8 cellular contexts compared by ENCODE assay signal in genomic region chr18:159037-159652, GRCh38. TPM values are rescaled to one million over a fixed set of nuclear protein-coding genes. Genes with fewer than 3 reads are reported as not detected.
DNase-seq lines count a peak whose midpoint lies in the region; TF ChIP-seq lines count a peak whose summit lies in the region.

No MANE protein-coding gene starts in this region.

- H3K4me1 ChIP-seq in iPS DF 6.9 (ENCODE audit: control insufficient read depth, insufficient read depth, low read length) (no peaks in the 10 kb centered on the region), smooth muscle cell (ENCODE audit: low read depth) (peaks cover 8% of the 10 kb centered on the region)

- no peak for TF ChIP-seq CTCF in smooth muscle cell (IDR thresholded peaks at IDR 0.05; ENCODE audit: borderline replicate concordance, insufficient read depth, poor library complexity, severe bottlenecking)

- peaks cover 2% of the 10 kb centered on the region for H3K27me3 Mint-ChIP-seq in IgD-negative memory B cell
- no peaks in the 10 kb centered on the region for H3K27me3 Mint-ChIP-seq in activated naive CD8-positive, alpha-beta T cell treated with anti-CD3 and anti-CD28 coated beads for 36 hours

- H3K4me3 ChIP-seq in iPS DF 6.9 (ENCODE audit: low read length) (peak overlapping the region; percentile 89), smooth muscle cell (peak overlapping the region; percentile 92)

- H3K9ac ChIP-seq in smooth muscle cell (ENCODE audit: low read depth), result peak overlapping the region; percentile 94

- H3K9me3 ChIP-seq in iPS DF 6.9 (ENCODE audit: control insufficient read depth, insufficient read depth, low read length), result no peaks in the 10 kb centered on the region
- no peaks in the 10 kb centered on the region for H3K9me3 ChIP-seq in smooth muscle cell (replicated peaks; ENCODE audit: low read depth)

- no CpG with 5 or more reads among the region's 23 CpGs for WGBS in iPS DF 6.9 (ENCODE audit: insufficient coverage, insufficient read length)
- WGBS in smooth muscle cell (ENCODE audit: low lambda C conversion rate), result 5% methylated on average over 22 of the region's 23 CpGs

- peaks cover 2% of the 10 kb centered on the region for H3K36me3 Mint-ChIP-seq in IgD-negative memory B cell
- peaks cover 17% of the 10 kb centered on the region for H3K36me3 Mint-ChIP-seq in activated naive CD8-positive, alpha-beta T cell treated with anti-CD3 and anti-CD28 coated beads for 36 hours

- peaks cover 56% of the 10 kb centered on the region for H3K79me2 ChIP-seq in smooth muscle cell (ENCODE audit: low read depth)

- H2AFZ ChIP-seq in smooth muscle cell (ENCODE audit: low read depth), result peak overlapping the region; percentile 72

- peaks cover 19 to 29% (median 24%) of the 10 kb centered on the region in 3 donors for H3K4me1 Mint-ChIP-seq in IgD-negative memory B cell
- peaks cover 27% of the 10 kb centered on the region for H3K4me1 Mint-ChIP-seq in activated naive CD8-positive, alpha-beta T cell treated with anti-CD3 and anti-CD28 coated beads for 36 hours

- H3K36me3 ChIP-seq in iPS DF 6.9 (ENCODE audit: control insufficient read depth, insufficient read depth, low read length) (no peaks in the 10 kb centered on the region), smooth muscle cell (ENCODE audit: low read depth) (peaks cover 5% of the 10 kb centered on the region)

- peak overlapping the region; percentile 90 for H3K4me2 ChIP-seq in smooth muscle cell

- peaks cover 3% of the 10 kb centered on the region for H3F3A ChIP-seq in smooth muscle cell (ENCODE audit: low read depth)

- H4K20me1 ChIP-seq in smooth muscle cell (ENCODE audit: low read depth), result peaks cover 42% of the 10 kb centered on the region

- H3K27me3 ChIP-seq in iPS DF 6.9 (ENCODE audit: control insufficient read depth, insufficient read depth, low read length) (peaks cover 2% of the 10 kb centered on the region; the same call in 1 of the 2 replicates), smooth muscle cell (ENCODE audit: low read depth) (no peaks in the 10 kb centered on the region)

- no peak overlapping the region for H3K27ac ChIP-seq in iPS DF 6.9 (ENCODE audit: low read length)
- peak overlapping the region; percentile 71 for H3K27ac ChIP-seq in smooth muscle cell (ENCODE audit: low read depth)

- DNase-seq in NCI-H1417 (lab: John Stamatoyannopoulos, UW), result peak in 2 of 3 experiments; percentile 49 to 64
- DNase-seq in NCI-H1417 treated with DMSO at 0.1 percent for 48 hours (lab: John Stamatoyannopoulos, UW), result no peak
- no peak for DNase-seq in activated naive CD8-positive, alpha-beta T cell treated with anti-CD3 and anti-CD28 coated beads for 36 hours
- DNase-seq in iPS DF 6.9 (ENCODE audit: low read depth, low spot score), result no peak
- no peak for DNase-seq in smooth muscle cell (lab: John Stamatoyannopoulos, UW; ENCODE audit: unreplicated experiment)
- no peak for DNase-seq in activated CD8-positive, alpha-beta memory T cell treated with anti-CD3 and anti-CD28 coated beads, Interleukin-2, amount 50 U/mL, for 48 hours
- DNase-seq in SHP77 treated with DMSO at 0.1 percent for 48 hours (lab: John Stamatoyannopoulos, UW), result no peak

- H3K4me3 Mint-ChIP-seq in IgD-negative memory B cell, result peak overlapping the region; percentile 88 to 96 (median 92)
- peak overlapping the region; percentile 95 for H3K4me3 Mint-ChIP-seq in activated naive CD8-positive, alpha-beta T cell treated with anti-CD3 and anti-CD28 coated beads for 36 hours

- peak overlapping the region; percentile 50 to 83 (median 64) for H3K27ac Mint-ChIP-seq in IgD-negative memory B cell
- peak overlapping the region; percentile 93 for H3K27ac Mint-ChIP-seq in activated naive CD8-positive, alpha-beta T cell treated with anti-CD3 and anti-CD28 coated beads for 36 hours

- H3K9me3 Mint-ChIP-seq in IgD-negative memory B cell, result no peaks in the 10 kb centered on the region
- no peaks in the 10 kb centered on the region for H3K9me3 Mint-ChIP-seq in activated naive CD8-positive, alpha-beta T cell treated with anti-CD3 and anti-CD28 coated beads for 36 hours

RNA-seq across cellular contexts. Expression of gene USP14, which starts 0.8 kb away (rescaled TPM):
- polyA plus RNA-seq in IgD-negative memory B cell (28.8 TPM), smooth muscle cell (49.0 and 56.8 TPM in 2 replicates)
- 100 to 1,000 TPM; 116 to 121 TPM for total RNA-seq in activated naive CD8-positive, alpha-beta T cell treated with anti-CD3 and anti-CD28 coated beads for 36 hours
- 36.5 and 38.5 TPM in 2 replicates for total RNA-seq in smooth muscle cell

Comparison
In these comparisons a context has a peak if more than half of its experiments do, and no peak if none do; other contexts are left out.
1. DNase-seq: peak in NCI-H1417 (2 of 3); none in NCI-H1417 treated with DMSO at 0.1 percent for 48 hours (single experiment), activated naive CD8-positive, alpha-beta T cell treated with anti-CD3 and anti-CD28 coated beads for 36 hours (single experiment), iPS DF 6.9 (single experiment), smooth muscle cell (single experiment), activated CD8-positive, alpha-beta memory T cell treated with anti-CD3 and anti-CD28 coated beads, Interleukin-2, amount 50 U/mL, for 48 hours (single experiment) and SHP77 treated with DMSO at 0.1 percent for 48 hours (single experiment).